ENCODE assay signal across 2 cellular contexts in the genomic region with DNA sequence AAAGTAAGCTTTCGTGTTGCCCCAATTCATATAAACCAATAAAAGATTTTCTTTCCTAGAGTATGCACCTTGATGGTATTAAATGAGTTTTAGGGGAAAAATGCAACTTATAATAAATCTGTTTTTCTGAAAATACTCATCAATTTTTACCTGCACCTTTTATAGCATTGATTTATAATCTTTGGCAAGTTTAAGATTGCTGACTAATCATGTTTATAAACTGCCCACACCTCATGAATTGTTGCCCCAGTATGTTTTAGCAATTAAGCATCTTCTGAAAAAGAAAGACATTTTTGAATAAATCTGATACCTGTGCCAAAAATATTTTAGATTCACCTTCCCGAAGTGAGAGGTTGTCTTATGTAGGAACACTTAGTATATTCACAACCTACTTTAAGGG.
TF ChIP-seq lines count a peak whose summit lies in the region.

No MANE protein-coding gene starts in this region.

TF ChIP-seq in HepG2, 621 proteins besides CTCF, POLR2A, EP300 and RAD21:
- TF ChIP-seq, protein P1, sequence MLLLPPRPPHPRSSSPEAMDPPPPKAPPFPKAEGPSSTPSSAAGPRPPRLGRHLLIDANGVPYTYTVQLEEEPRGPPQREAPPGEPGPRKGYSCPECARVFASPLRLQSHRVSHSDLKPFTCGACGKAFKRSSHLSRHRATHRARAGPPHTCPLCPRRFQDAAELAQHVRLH (CRISPR knock-in tag; IDR thresholded peaks at IDR 0.05; ENCODE audit: borderline replicate concordance, low read depth) = no peak
- no peak for TF ChIP-seq ZNF775 (CRISPR knock-in tag; IDR thresholded peaks at IDR 0.05; ENCODE audit: borderline replicate concordance)
- no peak for TF ChIP-seq SUZ12 (IDR thresholded peaks at IDR 0.05; ENCODE audit: low read depth, low read length)
- no peak for TF ChIP-seq PCBP2 (optimal IDR thresholded peaks at IDR 0.05; ENCODE audit: low read depth, low read length, poor library complexity, severe bottlenecking)
- TF ChIP-seq MAFK (conservative IDR thresholded peaks at IDR 0.05 in 1 of 2, IDR thresholded peaks at IDR 0.05 in 1 of 2; ENCODE audit: low read length in 2 of 2) = peak; percentile 81 to 91
- TF ChIP-seq MAFF (IDR thresholded peaks at IDR 0.05; ENCODE audit: low read depth, low read length) = peak; percentile 85
TF ChIP-seq in HepG2: peak in this region for 2.

TF ChIP-seq in K562, 482 proteins besides CTCF, POLR2A, EP300 and RAD21:
- TF ChIP-seq, protein P2, sequence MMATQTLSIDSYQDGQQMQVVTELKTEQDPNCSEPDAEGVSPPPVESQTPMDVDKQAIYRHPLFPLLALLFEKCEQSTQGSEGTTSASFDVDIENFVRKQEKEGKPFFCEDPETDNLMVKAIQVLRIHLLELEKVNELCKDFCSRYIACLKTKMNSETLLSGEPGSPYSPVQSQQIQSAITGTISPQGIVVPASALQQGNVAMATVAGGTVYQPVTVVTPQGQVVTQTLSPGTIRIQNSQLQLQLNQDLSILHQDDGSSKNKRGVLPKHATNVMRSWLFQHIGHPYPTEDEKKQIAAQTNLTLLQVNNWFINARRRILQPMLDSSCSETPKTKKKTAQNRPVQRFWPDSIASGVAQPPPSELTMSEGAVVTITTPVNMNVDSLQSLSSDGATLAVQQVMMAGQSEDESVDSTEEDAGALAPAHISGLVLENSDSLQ (IDR thresholded peaks at IDR 0.05) = no peak
- TF ChIP-seq C11orf30 (IDR thresholded peaks at IDR 0.05; ENCODE audit: low read depth) (peak; percentile 35), MAFK (IDR thresholded peaks at IDR 0.05; ENCODE audit: low read length) (peak; percentile 33; the same call in 1 of the 2 replicates), MAFG (tag; conservative IDR thresholded peaks at IDR 0.05) (0 out of 2 replicates have a peak, but pooled peaks have one; percentile 46), MAFF (IDR thresholded peaks at IDR 0.05; ENCODE audit: low read length) (peak; percentile 50; the same call in 1 of the 2 replicates), ZNF316 (IDR thresholded peaks at IDR 0.05) (peak; percentile 58; the same call in 1 of the 2 replicates), RBM14 (IDR thresholded peaks at IDR 0.05; ENCODE audit: borderline replicate concordance, insufficient read depth, low read depth, low read length) (no peak)
